In genomic region chr5:180111273-180111695, GRCh38 we compare ENCODE assay signal across 18 cellular contexts. TPM values are rescaled to one million over a fixed set of nuclear protein-coding genes. Genes with fewer than 3 reads are reported as not detected.
DNase-seq lines count a peak whose midpoint lies in the region; ATAC-seq, FAIRE-seq and TF ChIP-seq lines count a peak whose summit lies in the region.
"Had no signal": no experiment of that assay in that cellular context is flagged by ENCODE, and none has a peak within 500 bp of the region (broad histone marks: within the 10 kb centered on the region; RNA-seq: fewer than 3 reads in every experiment).

No MANE protein-coding gene starts in this region.

- H3K79me2 ChIP-seq in H9 (ENCODE audit: insufficient read depth, low read length) (no peaks in the 10 kb centered on the region), trophoblast cell (ENCODE audit: control insufficient read depth, insufficient read depth, low read length, poor library complexity) (no peaks in the 10 kb centered on the region)

- no peak overlapping the region for H3K18ac ChIP-seq in H9 (ENCODE audit: insufficient read length, low read depth, low read length)
- H3K18ac ChIP-seq in trophoblast cell (ENCODE audit: low read length): no peak overlapping the region

- intact Hi-C loops in kidney (cut with DNase I): no loop called here
- intact Hi-C loops in sciatic nerve (cut with DNase I): no loop called here

- POLR2A ChIA-PET in GM10248 (lab: Yijun Ruan, JAX): no interaction called here

- H3K36me3 ChIP-seq in kidney (ENCODE audit: control insufficient read depth in 1 of 2, insufficient read depth in 2 of 2, low read length in 2 of 2) (no peaks in the 10 kb centered on the region), trophoblast cell (ENCODE audit: control insufficient read depth in 1 of 2, insufficient read depth in 2 of 2, low read length in 2 of 2) (no peaks in the 10 kb centered on the region)

- no peak overlapping the region for H3T11ph ChIP-seq in H9 (ENCODE audit: low read length)

- H3K4me3 ChIP-seq in kidney (ENCODE audit: low read length in 2 of 2): no peak overlapping the region
- H3K4me3 ChIP-seq in trophoblast cell (ENCODE audit: low read depth, low read length): no peak overlapping the region
- H3K4me3 ChIP-seq: GM12878 had no signal

- no peak overlapping the region for H2AK5ac ChIP-seq in H9 (ENCODE audit: insufficient read length, low read length)
- no peak overlapping the region for H2AK5ac ChIP-seq in trophoblast cell (ENCODE audit: low read length)

- H3K79me1 ChIP-seq in H9 (ENCODE audit: insufficient read depth, low read depth, low read length, poor library complexity, severe bottlenecking) (no peaks in the 10 kb centered on the region), trophoblast cell (ENCODE audit: low read length) (no peaks in the 10 kb centered on the region)

- H3K14ac ChIP-seq in H9 (ENCODE audit: insufficient read depth, low read length): no peak overlapping the region
- no peak overlapping the region for H3K14ac ChIP-seq in trophoblast cell (ENCODE audit: low read length)

- H3K9me3 Mint-ChIP-seq in H9: peaks cover 19 to 21% of the 10 kb centered on the region in 2 experiments

- CTCF ChIA-PET in GM10248 (lab: Yijun Ruan, JAX): interaction anchor here (1.3 kb wide), 1 partner anchor 217 kb away, joined by 3 read pairs; no protein-coding TSS in a partner anchor

- H4K5ac ChIP-seq in H9 (ENCODE audit: insufficient read length, low read depth, low read length): no peak overlapping the region

- no peaks in the 10 kb centered on the region for H4K20me1 ChIP-seq in H9 (ENCODE audit: control insufficient read depth, insufficient read depth, insufficient read length)

- H3K27ac ChIP-seq in H9 (ENCODE audit: insufficient read length, low read depth, low read length) (no peak overlapping the region), kidney (ENCODE audit: low read depth in 2 of 2, low read length in 2 of 2) (no peak overlapping the region), trophoblast cell (ENCODE audit: low read depth, low read length) (no peak overlapping the region)

- H3K9me3 ChIP-seq in H9 (ENCODE audit: control insufficient read depth, low read depth, low read length): no peaks in the 10 kb centered on the region
- H3K9me3 ChIP-seq in kidney (ENCODE audit: control insufficient read depth in 1 of 2, low read length in 2 of 2): no peaks in the 10 kb centered on the region
- H3K9me3 ChIP-seq in trophoblast cell (ENCODE audit: insufficient read depth, low read depth, low read length): peaks cover 2% of the 10 kb centered on the region

- H3K23ac ChIP-seq in H9 (ENCODE audit: insufficient read length, low read depth, low read length): no peak overlapping the region
- no peak overlapping the region for H3K23ac ChIP-seq in trophoblast cell (ENCODE audit: low read length)

- H4K91ac ChIP-seq in H9 (ENCODE audit: insufficient read length, low read depth, low read length) (no peak overlapping the region), trophoblast cell (ENCODE audit: low read depth, low read length) (no peak overlapping the region)

- H2BK120ac ChIP-seq in H9 (ENCODE audit: low read depth, low read length, poor library complexity, severe bottlenecking) (no peak overlapping the region), trophoblast cell (ENCODE audit: insufficient read depth, low read length, poor library complexity) (no peak overlapping the region)

- H3K4ac ChIP-seq in H9 (ENCODE audit: low read depth, low read length) (no peak overlapping the region), trophoblast cell (ENCODE audit: low read depth, low read length) (no peak overlapping the region)

- no peak for FAIRE-seq in kidney (lab: Jason Lieb, UNC)
- FAIRE-seq: GM12878 had no signal

- H2BK5ac ChIP-seq in H9 (ENCODE audit: insufficient read length, low read length) (no peak overlapping the region), trophoblast cell (ENCODE audit: low read depth, low read length, poor library complexity) (no peak overlapping the region)

- H3K27me3 ChIP-seq in H9 (ENCODE audit: insufficient read depth, low read length) (no peaks in the 10 kb centered on the region), trophoblast cell (ENCODE audit: insufficient read depth, low read length) (no peaks in the 10 kb centered on the region)

- ATAC-seq in sciatic nerve (no peak), GM19395 (IDR thresholded peaks at IDR 0.05; ENCODE audit: unreplicated experiment) (no peak)
- ATAC-seq: GM12878, Panc1, Right ventricle myocardium inferior had no signal

- DNase-seq in GM10248 (ENCODE audit: extremely low spot score): peak; percentile 8
- DNase-seq in H9: peak; percentile 24
- peak; percentile 40 for DNase-seq in kidney
- DNase-seq in sciatic nerve (ENCODE audit: low spot score): peak; percentile 45
- no peak for DNase-seq in DMS53 (lab: John Stamatoyannopoulos, UW)
- DNase-seq in trophoblast cell: no peak
- DNase-seq: ACHN, COR-L47, GF-D8, HCEC 1CT, Karpas-422, NCI-H1105, NCI-H2081 had no signal

- H2BK12ac ChIP-seq in H9 (ENCODE audit: insufficient read length, low read depth, low read length) (no peak overlapping the region), trophoblast cell (ENCODE audit: low read length) (no peak overlapping the region)

- TF ChIP-seq CTCF in GM10248 (IDR thresholded peaks at IDR 0.05; ENCODE audit: control extremely low read depth, extremely low read depth, low read depth, missing control alignments): no peak
- TF ChIP-seq CTCF in H9 (conservative IDR thresholded peaks at IDR 0.05): no peak
- TF ChIP-seq CTCF in kidney (IDR thresholded peaks at IDR 0.05; ENCODE audit: borderline replicate concordance, extremely low read depth, insufficient read depth): no peak

- no peak overlapping the region for H4K8ac ChIP-seq in H9 (replicated peaks; ENCODE audit: insufficient read length, low read depth, low read length)
- no peak overlapping the region for H4K8ac ChIP-seq in trophoblast cell (ENCODE audit: low read depth, low read length)

- no CpG with 5 or more reads among the region's 5 CpGs for WGBS in H9 (ENCODE audit: extremely low coverage, insufficient read length, low lambda C conversion rate)
- no CpG with 5 or more reads among the region's 5 CpGs for WGBS in trophoblast cell (ENCODE audit: extremely low coverage, insufficient coverage, insufficient read length)

- H3K56ac ChIP-seq in H9 (ENCODE audit: insufficient read length, low read depth, low read length): no peak overlapping the region

- H3K36me3 Mint-ChIP-seq in H9 (ENCODE audit: insufficient read depth in 1 of 3, low read depth in 3 of 3): peaks cover 13 to 17% (median 13%) of the 10 kb centered on the region in 3 experiments
- H3K36me3 Mint-ChIP-seq: IgD-negative memory B cell had no signal

- no peak overlapping the region for H3K4me3 Mint-ChIP-seq in H9
- H3K4me3 Mint-ChIP-seq: IgD-negative memory B cell had no signal

- H3K4me1 Mint-ChIP-seq in H9: peaks cover 5 to 9% of the 10 kb centered on the region in 2 experiments; a peak in 3 of 4 replicates
- H3K4me1 Mint-ChIP-seq: IgD-negative memory B cell had no signal

- H3K9ac ChIP-seq in H9 (ENCODE audit: extremely low read depth, insufficient read length, low read length): no peak overlapping the region
- H3K9ac ChIP-seq in kidney (ENCODE audit: low read length in 2 of 2): no peak overlapping the region
- no peak overlapping the region for H3K9ac ChIP-seq in trophoblast cell (ENCODE audit: low read length)

- no peak overlapping the region for H2AFZ ChIP-seq in H9 (ENCODE audit: low read length)
- no peak overlapping the region for H2AFZ ChIP-seq in trophoblast cell (ENCODE audit: insufficient read depth, low read length, poor library complexity)

- H3K27me3 Mint-ChIP-seq in H9 (ENCODE audit: low read depth): no peaks in the 10 kb centered on the region; the same call in 1 of the 2 replicates

- no peak overlapping the region for H4K12ac ChIP-seq in trophoblast cell (ENCODE audit: low read depth, low read length)

- H3K4me1 ChIP-seq in H9 (ENCODE audit: insufficient read depth, low read length) (no peaks in the 10 kb centered on the region), kidney (ENCODE audit: control insufficient read depth in 1 of 2, insufficient read depth in 1 of 2, low read depth in 1 of 2, low read length in 2 of 2) (no peaks in the 10 kb centered on the region), trophoblast cell (ENCODE audit: control insufficient read depth in 1 of 2, insufficient read depth in 2 of 2, low read length in 2 of 2) (no peaks in the 10 kb centered on the region)

- H3K23me2 ChIP-seq in H9 (ENCODE audit: insufficient read length, low read depth, low read length, poor library complexity, severe bottlenecking): no peaks in the 10 kb centered on the region

- no peak overlapping the region for H3K27ac Mint-ChIP-seq in H9

- H3K4me2 ChIP-seq in H9 (ENCODE audit: insufficient read depth, insufficient read length, low read length) (no peak overlapping the region), trophoblast cell (ENCODE audit: low read length) (no peak overlapping the region)

- no peak overlapping the region for H2BK15ac ChIP-seq in H9 (ENCODE audit: low read depth, low read length)

- H2BK20ac ChIP-seq in H9 (ENCODE audit: low read depth, low read length, poor library complexity, severe bottlenecking): no peak overlapping the region

RNA-seq across cellular contexts. Expression of gene RNF130, which starts 39.7 kb away (rescaled TPM):
- total RNA-seq in H9 (2021) (76.4 and 80.0 TPM in 2 replicates), kidney (73.9 TPM), sciatic nerve (118 TPM)
- 88.1 TPM for polyA plus RNA-seq in kidney (ENCODE audit: insufficient read depth, low read depth, low replicate concordance)
- polyA plus RNA-seq in trophoblast cell (2013): 20.1 and 20.9 TPM in 2 replicates

Comparison
In these comparisons a context has a peak if more than half of its experiments do, and no peak if none do; other contexts are left out.
1. DNase-seq: peak in GM10248 (single experiment), H9 (single experiment), kidney (single experiment) and sciatic nerve (single experiment); none in DMS53 (single experiment) and trophoblast cell (0 of 2).